In the genomic region with DNA sequence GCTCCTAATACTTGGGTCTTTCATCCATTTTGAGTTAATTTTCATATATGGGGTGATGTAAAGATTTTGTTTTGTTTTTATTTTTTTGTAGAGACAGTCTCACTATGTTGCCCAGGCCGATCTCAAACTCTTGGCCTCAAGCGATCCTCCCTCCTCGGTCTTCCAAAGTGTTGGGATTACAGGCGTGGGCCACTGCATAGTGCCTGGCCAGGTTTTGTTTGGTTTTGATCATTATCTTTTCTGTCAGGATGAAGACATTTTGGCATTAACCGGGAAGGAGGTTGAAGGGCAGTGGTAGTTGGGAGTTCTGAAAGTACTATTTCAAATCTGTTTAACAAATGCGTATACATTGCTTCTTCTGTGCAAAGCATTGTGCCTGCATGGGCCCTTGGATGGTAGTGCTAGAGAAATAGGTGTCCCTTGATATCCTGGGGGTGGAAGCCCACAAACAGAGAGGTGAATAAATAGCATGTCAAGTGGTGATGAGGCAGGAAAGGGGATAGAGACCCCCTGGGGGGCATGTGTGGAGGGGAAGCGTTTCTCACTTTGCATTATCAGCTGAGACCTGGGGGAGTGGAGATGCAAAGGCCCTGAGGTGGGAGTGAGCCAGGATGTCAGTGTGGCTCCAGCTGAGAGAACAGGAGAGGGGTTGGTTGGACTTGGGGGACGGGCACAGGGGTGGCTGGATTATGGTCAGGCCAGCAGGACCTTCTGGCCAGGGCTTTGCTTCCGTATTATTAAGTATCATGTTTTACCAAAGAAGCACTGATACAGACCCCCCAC, we compare ENCODE assay signal across 14 cellular contexts. TPM values are rescaled to one million over a fixed set of nuclear protein-coding genes. Genes with fewer than 3 reads are reported as not detected.
DNase-seq lines count a peak whose midpoint lies in the region; ATAC-seq and TF ChIP-seq lines count a peak whose summit lies in the region.
"Had no signal": no experiment of that assay in that cellular context is flagged by ENCODE, and none has a peak within 500 bp of the region (broad histone marks: within the 10 kb centered on the region; RNA-seq: fewer than 3 reads in every experiment).

No MANE protein-coding gene starts in this region.

- no peaks in the 10 kb centered on the region for H4K20me1 ChIP-seq in OCI-LY1 (ENCODE audit: insufficient read depth, low read length)

- H4K8ac ChIP-seq in neuronal stem cell (ENCODE audit: low read depth, low read length): no peak overlapping the region

- H3K27me3 Mint-ChIP-seq in activated CD4-positive, alpha-beta T cell treated with anti-CD3 and anti-CD28 coated beads, Interleukin-2, amount 10 ng/mL, durations not matched to agents 24 days and 14 days: no peaks in the 10 kb centered on the region
- H3K27me3 Mint-ChIP-seq in central memory CD8-positive, alpha-beta T cell: no peaks in the 10 kb centered on the region

- peak overlapping the region; percentile 3 for H3K14ac ChIP-seq in neuronal stem cell (ENCODE audit: low read length)

- H3K23ac ChIP-seq in neuronal stem cell (ENCODE audit: low read depth, low read length, poor library complexity): no peak overlapping the region

- H3F3A ChIP-seq in OCI-LY1 (ENCODE audit: insufficient read depth, low read length): no peaks in the 10 kb centered on the region; the same call in 1 of the 2 replicates

- H2BK12ac ChIP-seq in neuronal stem cell (ENCODE audit: low read length): no peak overlapping the region

- no peak overlapping the region for H3K18ac ChIP-seq in neuronal stem cell (ENCODE audit: low read length)

- TF ChIP-seq CTCF in OCI-LY1 (IDR thresholded peaks at IDR 0.05; ENCODE audit: low read length): no peak
- TF ChIP-seq CTCF in lower leg skin (IDR thresholded peaks at IDR 0.05): no peak

- WGBS in neuronal stem cell (ENCODE audit: extremely low coverage in 2 of 2, insufficient read length in 2 of 2, insufficient replicate concordance in 1 of 2), 2 donors: no CpG with 5 or more reads among the region's 9 CpGs
- WGBS in lower leg skin, 2 donors: 83 to 85% methylated on average over 9 of the region's 9 CpGs

- H2AFZ ChIP-seq in OCI-LY1 (ENCODE audit: low read length) (no peak overlapping the region), neuronal stem cell (ENCODE audit: low read length) (no peak overlapping the region)

- no peak overlapping the region for H2BK15ac ChIP-seq in neuronal stem cell (ENCODE audit: low read length)

- H3K27ac Mint-ChIP-seq in activated CD4-positive, alpha-beta T cell treated with anti-CD3 and anti-CD28 coated beads, Interleukin-2, amount 10 ng/mL, durations not matched to agents 24 days and 14 days: peak overlapping the region; percentile 61
- H3K27ac Mint-ChIP-seq in central memory CD8-positive, alpha-beta T cell (ENCODE audit: low read depth): peak overlapping the region; percentile 39

- peak overlapping the region; percentile 56; the same call in 1 of the 2 replicates for H3K4me2 ChIP-seq in OCI-LY1 (ENCODE audit: low read length)
- H3K4me2 ChIP-seq in neuronal stem cell (ENCODE audit: insufficient read depth, low read length, poor library complexity, severe bottlenecking): no peak overlapping the region
- H3K4me2 ChIP-seq: A549 had no signal

- no peaks in the 10 kb centered on the region for H3K27me3 ChIP-seq in OCI-LY1 (ENCODE audit: insufficient read depth, low read length)
- no peaks in the 10 kb centered on the region for H3K27me3 ChIP-seq in neuronal stem cell (ENCODE audit: control insufficient read depth in 3 of 3, insufficient read depth in 3 of 3, low read depth in 1 of 3, low read length in 3 of 3)

- no peaks in the 10 kb centered on the region for H3K9me2 ChIP-seq in OCI-LY1 (ENCODE audit: low read depth, low read length)

- H3K9me3 Mint-ChIP-seq in activated CD4-positive, alpha-beta T cell treated with anti-CD3 and anti-CD28 coated beads, Interleukin-2, amount 10 ng/mL, durations not matched to agents 24 days and 14 days: no peaks in the 10 kb centered on the region
- H3K9me3 Mint-ChIP-seq in central memory CD8-positive, alpha-beta T cell: no peaks in the 10 kb centered on the region

- no peak overlapping the region; the same call in 1 of the 2 replicates for H3K9ac ChIP-seq in OCI-LY1 (ENCODE audit: low read length)
- H3K9ac ChIP-seq in neuronal stem cell (ENCODE audit: low read depth, low read length, poor library complexity): no peak overlapping the region

- DNase-seq in activated CD4-positive, alpha-beta T cell treated with anti-CD3 and anti-CD28 coated beads, Interleukin-2, amount 10 ng/mL, durations not matched to agents 24 days and 14 days: no peak
- no peak for DNase-seq in activated CD4-positive, alpha-beta T cell treated with anti-CD3 and anti-CD28 coated beads, Interleukin-2, amount 50 U/mL, for 1 hour
- no peak for DNase-seq in central memory CD8-positive, alpha-beta T cell (ENCODE audit: low spot score in 2 of 2)
- DNase-seq in neuronal stem cell (ENCODE audit: low spot score): no peak
- no peak for DNase-seq in lower leg skin (ENCODE audit: low spot score in 2 of 2)
- no peak for DNase-seq in SIG-M5 treated with dmso at 0.1 percent for 504 hours (lab: John Stamatoyannopoulos, UW; ENCODE audit: unreplicated experiment)
- no peak for DNase-seq in islet precursor cell
- DNase-seq: NCI-H1436 treated with DMSO at 0.1 percent for 48 hours, NCI-H748 treated with DMSO at 0.1 percent for 48 hours, SHP77 treated with DMSO at 0.1 percent for 48 hours, WERI-Rb-1 had no signal

- H3K36me3 ChIP-seq in OCI-LY1 (ENCODE audit: insufficient read depth, low read length): peaks cover 16% of the 10 kb centered on the region; the same call in 1 of the 2 replicates
- H3K36me3 ChIP-seq in neuronal stem cell (replicated peaks in 1 of 2; ENCODE audit: control insufficient read depth in 2 of 2, insufficient read depth in 2 of 2, low read length in 2 of 2): peaks cover 1 to 37% of the 10 kb centered on the region in 2 donors
- H3K36me3 ChIP-seq: HAP-1, WERI-Rb-1 had no signal

- H2BK120ac ChIP-seq in neuronal stem cell (ENCODE audit: low read depth, low read length): no peak overlapping the region

- ATAC-seq in central memory CD8-positive, alpha-beta T cell (replicated peaks; ENCODE audit: extremely low read depth, poor library complexity, severe bottlenecking): no peak
- ATAC-seq: A549 had no signal

- TF ChIP-seq POLR2A in lower leg skin (IDR thresholded peaks at IDR 0.05): no peak

- H3K4me1 ChIP-seq in OCI-LY1 (ENCODE audit: insufficient read depth, low read length, severe bottlenecking): peaks cover 79% of the 10 kb centered on the region
- H3K4me1 ChIP-seq in neuronal stem cell (ENCODE audit: control insufficient read depth in 2 of 2, insufficient read depth in 1 of 2, low read depth in 1 of 2, low read length in 2 of 2): peaks cover 0 to 15% of the 10 kb centered on the region in 2 donors
- H3K4me1 ChIP-seq: A549, HAP-1 had no signal

- H3K4me3 ChIP-seq in OCI-LY1 (ENCODE audit: low read depth, low read length, poor library complexity, severe bottlenecking) (no peak overlapping the region), neuronal stem cell (ENCODE audit: low read length in 2 of 2) (no peak overlapping the region), lower leg skin (ENCODE audit: low read depth, poor library complexity, severe bottlenecking) (no peak overlapping the region)
- H3K4me3 ChIP-seq: A549, HAP-1 had no signal

- peaks cover 67% of the 10 kb centered on the region for H3K4me1 Mint-ChIP-seq in activated CD4-positive, alpha-beta T cell treated with anti-CD3 and anti-CD28 coated beads, Interleukin-2, amount 10 ng/mL, durations not matched to agents 24 days and 14 days
- H3K4me1 Mint-ChIP-seq in central memory CD8-positive, alpha-beta T cell: peaks cover 57% of the 10 kb centered on the region

- no peak overlapping the region for H3K4ac ChIP-seq in neuronal stem cell (ENCODE audit: low read length)

- no peaks in the 10 kb centered on the region for H3K9me3 ChIP-seq in OCI-LY1 (ENCODE audit: low read length)
- no peaks in the 10 kb centered on the region for H3K9me3 ChIP-seq in neuronal stem cell (replicated peaks in 1 of 2; ENCODE audit: control insufficient read depth in 2 of 2, insufficient read depth in 1 of 2, low read depth in 1 of 2, low read length in 2 of 2)
- H3K9me3 ChIP-seq: A549, HAP-1 had no signal

- H3K4me3 Mint-ChIP-seq in activated CD4-positive, alpha-beta T cell treated with anti-CD3 and anti-CD28 coated beads, Interleukin-2, amount 10 ng/mL, durations not matched to agents 24 days and 14 days: peak overlapping the region; percentile 39
- H3K4me3 Mint-ChIP-seq in central memory CD8-positive, alpha-beta T cell: peak overlapping the region; percentile 42

- H3K79me2 ChIP-seq in OCI-LY1 (ENCODE audit: insufficient read depth, low read length): peaks cover 91% of the 10 kb centered on the region

- H3K36me3 Mint-ChIP-seq in activated CD4-positive, alpha-beta T cell treated with anti-CD3 and anti-CD28 coated beads, Interleukin-2, amount 10 ng/mL, durations not matched to agents 24 days and 14 days (ENCODE audit: low read depth): peaks cover 19% of the 10 kb centered on the region
- peaks cover 12% of the 10 kb centered on the region for H3K36me3 Mint-ChIP-seq in central memory CD8-positive, alpha-beta T cell (ENCODE audit: insufficient read depth)

- H3K27ac ChIP-seq in OCI-LY1 (ENCODE audit: low read depth, low read length, poor library complexity, severe bottlenecking) (peak overlapping the region; percentile 77), neuronal stem cell (replicated peaks; ENCODE audit: low read length) (no peak overlapping the region)
- H3K27ac ChIP-seq: A549, WERI-Rb-1 had no signal

- intact Hi-C loops in activated CD4-positive, alpha-beta T cell treated with anti-CD3 and anti-CD28 coated beads, Interleukin-2, amount 10 ng/mL, durations not matched to agents 24 days and 14 days (cut with micrococcal nuclease): loop anchor here (1.0 to 2.0 kb wide), 3 partner anchors 12 to 42 kb away; no protein-coding TSS in a partner anchor
- intact Hi-C loops in lower leg skin (cut with DNase I; ENCODE audit: low total_unique reads): no loop called here

- no peak overlapping the region for H4K91ac ChIP-seq in neuronal stem cell (ENCODE audit: low read depth, low read length, poor library complexity)

- H2AK5ac ChIP-seq in neuronal stem cell (ENCODE audit: low read depth, low read length): no peak overlapping the region

- H2BK5ac ChIP-seq in neuronal stem cell (ENCODE audit: low read length): no peak overlapping the region

- H3K79me1 ChIP-seq in neuronal stem cell (ENCODE audit: low read depth, low read length): peaks cover 16% of the 10 kb centered on the region

RNA-seq across cellular contexts. Expression of a gene that starts 41.4 kb away (rescaled TPM):
- total RNA-seq in activated CD4-positive, alpha-beta T cell treated with anti-CD3 and anti-CD28 coated beads, Interleukin-2, amount 10 ng/mL, durations not matched to agents 24 days and 14 days: 134 and 135 TPM in 2 replicates
- 59.3 TPM for polyA plus RNA-seq in neuronal stem cell (2013, experiment 1 of 2)
- polyA plus RNA-seq in neuronal stem cell (2013, experiment 2 of 2): 61.3 TPM
- 100 to 1,000 TPM in 1 of 4 donors, 10 to 100 TPM in 3; 73.8 to 128 (median 87.7) TPM for total RNA-seq in lower leg skin
